In the genomic region with DNA sequence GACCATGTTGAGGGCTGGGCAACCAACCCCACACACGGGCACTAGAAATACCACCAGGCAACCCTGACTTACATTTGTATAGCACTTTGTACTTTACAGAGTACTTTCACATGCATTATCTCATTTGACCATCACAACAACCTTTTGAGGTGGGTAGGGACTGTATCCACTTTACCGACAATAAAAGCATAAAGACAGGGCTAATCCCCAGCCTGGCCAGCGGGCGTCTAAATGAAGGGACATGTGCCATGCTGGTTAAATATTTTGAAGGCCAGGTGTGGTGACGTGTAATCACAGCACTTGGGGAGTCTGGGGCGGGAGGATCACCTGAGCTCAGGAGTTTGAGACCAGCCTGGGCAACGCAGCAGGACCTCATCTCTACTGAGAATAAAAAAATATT, we compare ENCODE assay signal across 1 cellular context.
TF ChIP-seq lines count a peak whose summit lies in the region.

No MANE protein-coding gene starts in this region.

TF ChIP-seq in HepG2, 621 proteins besides CTCF, POLR2A, EP300 and RAD21:
- TF ChIP-seq ZFP36 (IDR thresholded peaks at IDR 0.05; ENCODE audit: borderline replicate concordance, low read depth, low read length, partially characterized antibody) (no peak), RXRA (CRISPR knock-in tag; IDR thresholded peaks at IDR 0.05) (no peak), AKAP8 (CRISPR knock-in tag; IDR thresholded peaks at IDR 0.05) (no peak), ATAD3A (CRISPR knock-in tag; IDR thresholded peaks at IDR 0.05) (no peak), POLR2AphosphoS2 (IDR thresholded peaks at IDR 0.05; ENCODE audit: low read depth, low read length) (no peak), ZNF451 (CRISPR knock-in tag; IDR thresholded peaks at IDR 0.05) (no peak), ETV5 (CRISPR knock-in tag; IDR thresholded peaks at IDR 0.05; ENCODE audit: borderline replicate concordance) (no peak), SALL1 (CRISPR knock-in tag; IDR thresholded peaks at IDR 0.05) (no peak), KMT2A (CRISPR knock-in tag; IDR thresholded peaks at IDR 0.05) (no peak), ZFYVE20 (CRISPR knock-in tag; IDR thresholded peaks at IDR 0.05; ENCODE audit: borderline replicate concordance, low read depth) (no peak), MAFG (CRISPR knock-in tag; IDR thresholded peaks at IDR 0.05) (no peak), MAF1 (CRISPR knock-in tag; IDR thresholded peaks at IDR 0.05; ENCODE audit: borderline replicate concordance) (no peak)
- TF ChIP-seq, protein P1, sequence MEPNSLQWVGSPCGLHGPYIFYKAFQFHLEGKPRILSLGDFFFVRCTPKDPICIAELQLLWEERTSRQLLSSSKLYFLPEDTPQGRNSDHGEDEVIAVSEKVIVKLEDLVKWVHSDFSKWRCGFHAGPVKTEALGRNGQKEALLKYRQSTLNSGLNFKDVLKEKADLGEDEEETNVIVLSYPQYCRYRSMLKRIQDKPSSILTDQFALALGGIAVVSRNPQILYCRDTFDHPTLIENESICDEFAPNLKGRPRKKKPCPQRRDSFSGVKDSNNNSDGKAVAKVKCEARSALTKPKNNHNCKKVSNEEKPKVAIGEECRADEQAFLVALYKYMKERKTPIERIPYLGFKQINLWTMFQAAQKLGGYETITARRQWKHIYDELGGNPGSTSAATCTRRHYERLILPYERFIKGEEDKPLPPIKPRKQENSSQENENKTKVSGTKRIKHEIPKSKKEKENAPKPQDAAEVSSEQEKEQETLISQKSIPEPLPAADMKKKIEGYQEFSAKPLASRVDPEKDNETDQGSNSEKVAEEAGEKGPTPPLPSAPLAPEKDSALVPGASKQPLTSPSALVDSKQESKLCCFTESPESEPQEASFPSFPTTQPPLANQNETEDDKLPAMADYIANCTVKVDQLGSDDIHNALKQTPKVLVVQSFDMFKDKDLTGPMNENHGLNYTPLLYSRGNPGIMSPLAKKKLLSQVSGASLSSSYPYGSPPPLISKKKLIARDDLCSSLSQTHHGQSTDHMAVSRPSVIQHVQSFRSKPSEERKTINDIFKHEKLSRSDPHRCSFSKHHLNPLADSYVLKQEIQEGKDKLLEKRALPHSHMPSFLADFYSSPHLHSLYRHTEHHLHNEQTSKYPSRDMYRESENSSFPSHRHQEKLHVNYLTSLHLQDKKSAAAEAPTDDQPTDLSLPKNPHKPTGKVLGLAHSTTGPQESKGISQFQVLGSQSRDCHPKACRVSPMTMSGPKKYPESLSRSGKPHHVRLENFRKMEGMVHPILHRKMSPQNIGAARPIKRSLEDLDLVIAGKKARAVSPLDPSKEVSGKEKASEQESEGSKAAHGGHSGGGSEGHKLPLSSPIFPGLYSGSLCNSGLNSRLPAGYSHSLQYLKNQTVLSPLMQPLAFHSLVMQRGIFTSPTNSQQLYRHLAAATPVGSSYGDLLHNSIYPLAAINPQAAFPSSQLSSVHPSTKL (CRISPR knock-in tag; IDR thresholded peaks at IDR 0.05): no peak
- TF ChIP-seq, protein P2, sequence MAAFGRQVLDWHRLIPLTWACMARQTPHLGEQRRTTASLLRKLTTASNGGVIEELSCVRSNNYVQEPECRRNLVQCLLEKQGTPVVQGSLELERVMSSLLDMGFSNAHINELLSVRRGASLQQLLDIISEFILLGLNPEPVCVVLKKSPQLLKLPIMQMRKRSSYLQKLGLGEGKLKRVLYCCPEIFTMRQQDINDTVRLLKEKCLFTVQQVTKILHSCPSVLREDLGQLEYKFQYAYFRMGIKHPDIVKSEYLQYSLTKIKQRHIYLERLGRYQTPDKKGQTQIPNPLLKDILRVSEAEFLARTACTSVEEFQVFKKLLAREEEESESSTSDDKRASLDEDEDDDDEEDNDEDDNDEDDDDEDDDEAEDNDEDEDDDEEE (CRISPR knock-in tag; IDR thresholded peaks at IDR 0.05): no peak
- TF ChIP-seq, protein P3, sequence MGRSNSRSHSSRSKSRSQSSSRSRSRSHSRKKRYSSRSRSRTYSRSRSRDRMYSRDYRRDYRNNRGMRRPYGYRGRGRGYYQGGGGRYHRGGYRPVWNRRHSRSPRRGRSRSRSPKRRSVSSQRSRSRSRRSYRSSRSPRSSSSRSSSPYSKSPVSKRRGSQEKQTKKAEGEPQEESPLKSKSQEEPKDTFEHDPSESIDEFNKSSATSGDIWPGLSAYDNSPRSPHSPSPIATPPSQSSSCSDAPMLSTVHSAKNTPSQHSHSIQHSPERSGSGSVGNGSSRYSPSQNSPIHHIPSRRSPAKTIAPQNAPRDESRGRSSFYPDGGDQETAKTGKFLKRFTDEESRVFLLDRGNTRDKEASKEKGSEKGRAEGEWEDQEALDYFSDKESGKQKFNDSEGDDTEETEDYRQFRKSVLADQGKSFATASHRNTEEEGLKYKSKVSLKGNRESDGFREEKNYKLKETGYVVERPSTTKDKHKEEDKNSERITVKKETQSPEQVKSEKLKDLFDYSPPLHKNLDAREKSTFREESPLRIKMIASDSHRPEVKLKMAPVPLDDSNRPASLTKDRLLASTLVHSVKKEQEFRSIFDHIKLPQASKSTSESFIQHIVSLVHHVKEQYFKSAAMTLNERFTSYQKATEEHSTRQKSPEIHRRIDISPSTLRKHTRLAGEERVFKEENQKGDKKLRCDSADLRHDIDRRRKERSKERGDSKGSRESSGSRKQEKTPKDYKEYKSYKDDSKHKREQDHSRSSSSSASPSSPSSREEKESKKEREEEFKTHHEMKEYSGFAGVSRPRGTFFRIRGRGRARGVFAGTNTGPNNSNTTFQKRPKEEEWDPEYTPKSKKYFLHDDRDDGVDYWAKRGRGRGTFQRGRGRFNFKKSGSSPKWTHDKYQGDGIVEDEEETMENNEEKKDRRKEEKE (IDR thresholded peaks at IDR 0.05): no peak
- TF ChIP-seq, protein P4, sequence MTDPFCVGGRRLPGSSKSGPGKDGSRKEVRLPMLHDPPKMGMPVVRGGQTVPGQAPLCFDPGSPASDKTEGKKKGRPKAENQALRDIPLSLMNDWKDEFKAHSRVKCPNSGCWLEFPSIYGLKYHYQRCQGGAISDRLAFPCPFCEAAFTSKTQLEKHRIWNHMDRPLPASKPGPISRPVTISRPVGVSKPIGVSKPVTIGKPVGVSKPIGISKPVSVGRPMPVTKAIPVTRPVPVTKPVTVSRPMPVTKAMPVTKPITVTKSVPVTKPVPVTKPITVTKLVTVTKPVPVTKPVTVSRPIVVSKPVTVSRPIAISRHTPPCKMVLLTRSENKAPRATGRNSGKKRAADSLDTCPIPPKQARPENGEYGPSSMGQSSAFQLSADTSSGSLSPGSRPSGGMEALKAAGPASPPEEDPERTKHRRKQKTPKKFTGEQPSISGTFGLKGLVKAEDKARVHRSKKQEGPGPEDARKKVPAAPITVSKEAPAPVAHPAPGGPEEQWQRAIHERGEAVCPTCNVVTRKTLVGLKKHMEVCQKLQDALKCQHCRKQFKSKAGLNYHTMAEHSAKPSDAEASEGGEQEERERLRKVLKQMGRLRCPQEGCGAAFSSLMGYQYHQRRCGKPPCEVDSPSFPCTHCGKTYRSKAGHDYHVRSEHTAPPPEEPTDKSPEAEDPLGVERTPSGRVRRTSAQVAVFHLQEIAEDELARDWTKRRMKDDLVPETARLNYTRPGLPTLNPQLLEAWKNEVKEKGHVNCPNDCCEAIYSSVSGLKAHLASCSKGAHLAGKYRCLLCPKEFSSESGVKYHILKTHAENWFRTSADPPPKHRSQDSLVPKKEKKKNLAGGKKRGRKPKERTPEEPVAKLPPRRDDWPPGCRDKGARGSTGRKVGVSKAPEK (CRISPR knock-in tag; IDR thresholded peaks at IDR 0.05; ENCODE audit: borderline replicate concordance): no peak
- TF ChIP-seq, protein P5, sequence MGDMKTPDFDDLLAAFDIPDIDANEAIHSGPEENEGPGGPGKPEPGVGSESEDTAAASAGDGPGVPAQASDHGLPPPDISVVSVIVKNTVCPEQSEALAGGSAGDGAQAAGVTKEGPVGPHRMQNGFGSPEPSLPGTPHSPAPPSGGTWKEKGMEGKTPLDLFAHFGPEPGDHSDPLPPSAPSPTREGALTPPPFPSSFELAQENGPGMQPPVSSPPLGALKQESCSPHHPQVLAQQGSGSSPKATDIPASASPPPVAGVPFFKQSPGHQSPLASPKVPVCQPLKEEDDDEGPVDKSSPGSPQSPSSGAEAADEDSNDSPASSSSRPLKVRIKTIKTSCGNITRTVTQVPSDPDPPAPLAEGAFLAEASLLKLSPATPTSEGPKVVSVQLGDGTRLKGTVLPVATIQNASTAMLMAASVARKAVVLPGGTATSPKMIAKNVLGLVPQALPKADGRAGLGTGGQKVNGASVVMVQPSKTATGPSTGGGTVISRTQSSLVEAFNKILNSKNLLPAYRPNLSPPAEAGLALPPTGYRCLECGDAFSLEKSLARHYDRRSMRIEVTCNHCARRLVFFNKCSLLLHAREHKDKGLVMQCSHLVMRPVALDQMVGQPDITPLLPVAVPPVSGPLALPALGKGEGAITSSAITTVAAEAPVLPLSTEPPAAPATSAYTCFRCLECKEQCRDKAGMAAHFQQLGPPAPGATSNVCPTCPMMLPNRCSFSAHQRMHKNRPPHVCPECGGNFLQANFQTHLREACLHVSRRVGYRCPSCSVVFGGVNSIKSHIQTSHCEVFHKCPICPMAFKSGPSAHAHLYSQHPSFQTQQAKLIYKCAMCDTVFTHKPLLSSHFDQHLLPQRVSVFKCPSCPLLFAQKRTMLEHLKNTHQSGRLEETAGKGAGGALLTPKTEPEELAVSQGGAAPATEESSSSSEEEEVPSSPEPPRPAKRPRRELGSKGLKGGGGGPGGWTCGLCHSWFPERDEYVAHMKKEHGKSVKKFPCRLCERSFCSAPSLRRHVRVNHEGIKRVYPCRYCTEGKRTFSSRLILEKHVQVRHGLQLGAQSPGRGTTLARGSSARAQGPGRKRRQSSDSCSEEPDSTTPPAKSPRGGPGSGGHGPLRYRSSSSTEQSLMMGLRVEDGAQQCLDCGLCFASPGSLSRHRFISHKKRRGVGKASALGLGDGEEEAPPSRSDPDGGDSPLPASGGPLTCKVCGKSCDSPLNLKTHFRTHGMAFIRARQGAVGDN (CRISPR knock-in tag; IDR thresholded peaks at IDR 0.05): no peak
